8 cellular contexts compared by ENCODE assay signal in genomic region chr18:35289293-35290069, GRCh38. TPM values are rescaled to one million over a fixed set of nuclear protein-coding genes. Genes with fewer than 3 reads are reported as not detected.
DNase-seq lines count a peak whose midpoint lies in the region; ATAC-seq and TF ChIP-seq lines count a peak whose summit lies in the region.

No MANE protein-coding gene starts in this region.

- H3K9ac ChIP-seq in NT2/D1 (ENCODE audit: insufficient read length, low read depth): peak overlapping the region; percentile 77

- peaks cover 17 to 35% (median 26%) of the 10 kb centered on the region in 5 experiments for H3K9me3 Mint-ChIP-seq in brain
- no peaks in the 10 kb centered on the region for H3K9me3 Mint-ChIP-seq in immature natural killer cell

- peaks cover 33% of the 10 kb centered on the region for H3K36me3 ChIP-seq in NT2/D1 (ENCODE audit: insufficient read depth, insufficient read length, low read length)

- H3K4me1 ChIP-seq in NT2/D1 (ENCODE audit: insufficient read depth, insufficient read length): no peaks in the 10 kb centered on the region

- TF ChIP-seq CTCF in brain (conservative IDR thresholded peaks at IDR 0.05): no peak

- H3K4me3 ChIP-seq in NT2/D1 (ENCODE audit: insufficient read length, low read depth): peak overlapping the region; percentile 91

- H3K27ac Mint-ChIP-seq in brain (peak overlapping the region; percentile 99 to 100 (median 99)), immature natural killer cell (peak overlapping the region; percentile 95 to 100 (median 97))

- H3K9me3 ChIP-seq in NT2/D1 (ENCODE audit: insufficient read depth, low read length): peaks cover 9% of the 10 kb centered on the region

- peak; percentile 53 for DNase-seq in NCI-H748 (lab: John Stamatoyannopoulos, UW; ENCODE audit: unreplicated experiment)
- no peak for DNase-seq in NCI-H748 treated with DMSO at 0.1 percent for 48 hours (lab: John Stamatoyannopoulos, UW)
- no peak for DNase-seq in NT2/D1 (ENCODE audit: low read depth, low spot score)
- no peak for DNase-seq in immature natural killer cell
- peak; percentile 10 for DNase-seq in stimulated activated CD4-positive, alpha-beta T cell treated with anti-CD3 and anti-CD28 coated beads, Interleukin-12 subunit alpha, Interleukin-12 subunit beta, amount 100 ng/mL, for 4 hours
- no peak for DNase-seq in middle frontal gyrus (ENCODE audit: extremely low spot score, low spot score)

- peak; percentile 32 for ATAC-seq in HG02678 (IDR thresholded peaks at IDR 0.05; ENCODE audit: unreplicated experiment)

- H3K36me3 Mint-ChIP-seq in brain (peaks cover 70% of the 10 kb centered on the region), immature natural killer cell (peaks cover 0 to 7% (median 5%) of the 10 kb centered on the region in 3 donors)

- H3K27me3 Mint-ChIP-seq in brain (peaks cover 6% of the 10 kb centered on the region), immature natural killer cell (ENCODE audit: low read depth in 3 of 3) (peaks cover 10 to 16% (median 12%) of the 10 kb centered on the region in 3 donors)

- H3K4me3 Mint-ChIP-seq in brain (peak overlapping the region; percentile 96 to 100 (median 98)), immature natural killer cell (peak overlapping the region; percentile 94 to 99 (median 96))

- H3K27me3 ChIP-seq in NT2/D1 (ENCODE audit: insufficient read depth, insufficient read length): no peaks in the 10 kb centered on the region

- peaks cover 57% of the 10 kb centered on the region for H3K4me1 Mint-ChIP-seq in brain
- peaks cover 46 to 63% of the 10 kb centered on the region in 2 donors for H3K4me1 Mint-ChIP-seq in immature natural killer cell

RNA-seq across cellular contexts. Expression of gene ZSCAN30, which starts 0.5 kb away (rescaled TPM):
- polyA plus RNA-seq in brain (ENCODE audit: insufficient read depth, low read depth, low replicate concordance) (11.9 TPM), immature natural killer cell (1 to 10 TPM in 2 of 3 donors, not detected in 1; 3.4 to 4.7 TPM)

RNA-seq across cellular contexts. Expression of gene ZNF397, which starts 48.6 kb away (rescaled TPM):
- polyA plus RNA-seq in brain (ENCODE audit: insufficient read depth, low read depth, low replicate concordance) (18.9 TPM), immature natural killer cell (1 to 10 TPM; 2.7 to 8.1 (median 4.2) TPM)

RNA-seq across cellular contexts. Expression of gene ZNF24, which starts 54.7 kb away (rescaled TPM):
- 18.3 TPM for polyA plus RNA-seq in brain (ENCODE audit: insufficient read depth, low read depth, low replicate concordance)
- 10 to 100 TPM; 46.4 to 83.3 (median 76.7) TPM for polyA plus RNA-seq in immature natural killer cell

Comparison
In these comparisons a context has a peak if more than half of its experiments do, and no peak if none do; other contexts are left out.
1. DNase-seq: peak in NCI-H748 (single experiment) and stimulated activated CD4-positive, alpha-beta T cell treated with anti-CD3 and anti-CD28 coated beads, Interleukin-12 subunit alpha, Interleukin-12 subunit beta, amount 100 ng/mL, for 4 hours (single experiment); none in NCI-H748 treated with DMSO at 0.1 percent for 48 hours (single experiment), NT2/D1 (single experiment), immature natural killer cell (0 of 3) and middle frontal gyrus (single experiment).